Comparison of ENCODE assay signal across 9 cellular contexts in genomic region chr3:112391648-112392047, GRCh38. TPM values are rescaled to one million over a fixed set of nuclear protein-coding genes. Genes with fewer than 3 reads are reported as not detected.
DNase-seq lines count a peak whose midpoint lies in the region; ATAC-seq, FAIRE-seq and TF ChIP-seq lines count a peak whose summit lies in the region.
"Had no signal": no experiment of that assay in that cellular context is flagged by ENCODE, and none has a peak within 500 bp of the region (broad histone marks: within the 10 kb centered on the region; RNA-seq: fewer than 3 reads in every experiment).

No MANE protein-coding gene starts in this region.

- no peaks in the 10 kb centered on the region for H3K36me3 ChIP-seq in endothelial cell of umbilical vein (ENCODE audit: control insufficient read depth in 2 of 2, extremely low read depth in 1 of 2, insufficient read depth in 2 of 2, low read length in 2 of 2)
- no peaks in the 10 kb centered on the region for H3K36me3 ChIP-seq in osteoblast (ENCODE audit: insufficient read depth, low read length)

- ATAC-seq in GM21825 (IDR thresholded peaks at IDR 0.05; ENCODE audit: unreplicated experiment) (no peak), GM21576 (IDR thresholded peaks at IDR 0.05; ENCODE audit: unreplicated experiment) (no peak)

- FAIRE-seq in GM12892 (lab: Jason Lieb, UNC) (peak; percentile 84), endothelial cell of umbilical vein (lab: Jason Lieb, UNC) (no peak), HTR-8/SVneo (lab: Jason Lieb, UNC) (no peak)

- peak overlapping the region; percentile 49 for H3K9ac ChIP-seq in endothelial cell of umbilical vein (replicated peaks; ENCODE audit: extremely low read depth, insufficient read depth, low read length)

- BruUV-seq in endothelial cell of umbilical vein (replicated peaks; lab: Mats Ljungman, UMichigan) = TSS peak; percentile 79

- no peaks in the 10 kb centered on the region for H3K27me3 ChIP-seq in endothelial cell of umbilical vein (ENCODE audit: control insufficient read depth in 2 of 2, insufficient read depth in 2 of 2, low read length in 2 of 2)
- no peaks in the 10 kb centered on the region for H3K27me3 ChIP-seq in osteoblast (ENCODE audit: insufficient read depth, low read length)

- H3K4me1 ChIP-seq in endothelial cell of umbilical vein (ENCODE audit: control insufficient read depth, extremely low read depth, insufficient read depth, low read length) (peaks cover 48% of the 10 kb centered on the region), osteoblast (ENCODE audit: insufficient read depth, low read length) (peaks cover 24% of the 10 kb centered on the region)

- DNase-seq in GM12892 (ENCODE audit: insufficient read length) (no peak), Kasumi-1 (lab: John Stamatoyannopoulos, UW) (peak; percentile 52 to 68), endothelial cell of umbilical vein (ENCODE audit: low read depth, low spot score) (no peak), osteoblast (ENCODE audit: insufficient read length, low spot score, missing footprints) (no peak), HTR-8/SVneo (ENCODE audit: insufficient read length, low spot score) (no peak), NCI-H2107 treated with DMSO at 0.1 percent for 48 hours (lab: John Stamatoyannopoulos, UW; ENCODE audit: unreplicated experiment) (no peak)

- H4K20me1 ChIP-seq in endothelial cell of umbilical vein (replicated peaks; ENCODE audit: control insufficient read depth, extremely low read depth, insufficient read depth, low read length) (no peaks in the 10 kb centered on the region), osteoblast (ENCODE audit: insufficient read depth, low read length) (no peaks in the 10 kb centered on the region)

- peak overlapping the region; percentile 39 for H2AFZ ChIP-seq in endothelial cell of umbilical vein (ENCODE audit: low read depth, low read length)
- peak overlapping the region; percentile 27 for H2AFZ ChIP-seq in osteoblast (ENCODE audit: low read length)

- H3K4me2 ChIP-seq in endothelial cell of umbilical vein (ENCODE audit: insufficient read depth, low read length) (peak overlapping the region; percentile 7), osteoblast (ENCODE audit: insufficient read depth, low read length) (peak overlapping the region; percentile 63)

- no peak overlapping the region for H3K4me3 ChIP-seq in endothelial cell of umbilical vein (replicated peaks in 1 of 3; ENCODE audit: insufficient read depth in 1 of 3, low read depth in 1 of 3, low read length in 3 of 3)
- no peak overlapping the region for H3K4me3 ChIP-seq in osteoblast (ENCODE audit: insufficient read depth, low read length)

- CTCF ChIA-PET in endothelial cell of umbilical vein (lab: Charles Lee) = interaction anchor here (0.8 to 2.0 kb wide), 5 partner anchors 13 to 65 kb away, joined by 4 to 11 read pairs (median 8); partner anchors contain the start of gene CD200

- POLR2A ChIA-PET in endothelial cell of umbilical vein (lab: Charles Lee) = interaction anchor here (1.2 kb wide), 1 partner anchor 58 kb away, joined by 8 read pairs; the partner anchor contains the start of gene CD200

- intact Hi-C loops in endothelial cell of umbilical vein (cut with micrococcal nuclease) = loop anchor here (1.0 to 5.0 kb wide), 7 partner anchors 38 to 214 kb away; partner anchors contain the start of gene CD200

- TF ChIP-seq CTCF in endothelial cell of umbilical vein (IDR thresholded peaks at IDR 0.05; ENCODE audit: extremely low read depth in 1 of 2, insufficient read depth in 1 of 2, low read depth in 1 of 2, low read length in 2 of 2) (no peak), osteoblast (IDR thresholded peaks at IDR 0.05; ENCODE audit: extremely low read depth, low read depth, low read length) (no peak)

- H3K79me2 ChIP-seq in endothelial cell of umbilical vein (ENCODE audit: control insufficient read depth, insufficient read depth, low read length) = no peaks in the 10 kb centered on the region
- no peaks in the 10 kb centered on the region for H3K79me2 ChIP-seq in osteoblast (ENCODE audit: insufficient read depth, low read length)

- dilution Hi-C loops in endothelial cell of umbilical vein (cut with MboI; ENCODE audit: extremely low pct_ligation_motif_present, low sequenced_read_pairs) = no loop called here

- TF ChIP-seq POLR2A in GM12892 (IDR thresholded peaks at IDR 0.05; ENCODE audit: low read depth, low read length) (no peak), endothelial cell of umbilical vein (IDR thresholded peaks at IDR 0.05; ENCODE audit: low read depth, low read length) (no peak)

- peaks cover 3% of the 10 kb centered on the region for H3K9me3 ChIP-seq in endothelial cell of umbilical vein (replicated peaks; ENCODE audit: control insufficient read depth, insufficient read depth, low read length)
- no peaks in the 10 kb centered on the region for H3K9me3 ChIP-seq in osteoblast (ENCODE audit: low read depth, low read length)

- no peaks in the 10 kb centered on the region for H3K9me1 ChIP-seq in endothelial cell of umbilical vein (replicated peaks; ENCODE audit: control insufficient read depth, extremely low read depth, insufficient read depth, low read length)

- H3K27ac ChIP-seq in endothelial cell of umbilical vein (ENCODE audit: insufficient read depth, low read depth, low read length) (peak overlapping the region; percentile 98), osteoblast (ENCODE audit: low read depth, low read length) (peak overlapping the region; percentile 93)

TF ChIP-seq in endothelial cell of umbilical vein, 7 proteins besides CTCF, POLR2A, EP300 and RAD21:
- TF ChIP-seq JUN (IDR thresholded peaks at IDR 0.05; ENCODE audit: borderline replicate concordance, insufficient read depth, insufficient read length, low read depth) = no peak
- TF ChIP-seq EZH2 (IDR thresholded peaks at IDR 0.05; ENCODE audit: borderline replicate concordance, low read depth, low read length, severe bottlenecking) = no peak
- no peak for TF ChIP-seq POLR2AphosphoS5 (IDR thresholded peaks at IDR 0.05; ENCODE audit: insufficient read depth, low read depth, low read length)
- TF ChIP-seq FOS (IDR thresholded peaks at IDR 0.05; ENCODE audit: borderline replicate concordance, insufficient read depth, low read length) = no peak
- TF ChIP-seq MAX (IDR thresholded peaks at IDR 0.05; ENCODE audit: insufficient read depth, insufficient read length) = no peak
- no peak for TF ChIP-seq GATA2 (IDR thresholded peaks at IDR 0.05; ENCODE audit: insufficient read depth, insufficient read length, low read depth, low read length)
- TF ChIP-seq MYC (IDR thresholded peaks at IDR 0.05; ENCODE audit: low read depth, low read length) = no peak

RNA-seq across cellular contexts. Expression of gene CD200, which starts 58.7 kb away (rescaled TPM):
- polyA plus RNA-seq in GM12892 (2012; ENCODE audit: missing spikeins) = 27.2 TPM
- total RNA-seq in endothelial cell of umbilical vein (7.2 and 8.2 TPM in 2 replicates), osteoblast (1.5 and 3.3 TPM in 2 replicates)
- polyA plus RNA-seq in endothelial cell of umbilical vein = 6.9 and 8.1 TPM in 2 replicates
- 6.7 and 7.6 TPM in 2 replicates for polyA plus RNA-seq in endothelial cell of umbilical vein (2011; cell fraction: cytosol; rRNA removed)
- polyA plus RNA-seq in endothelial cell of umbilical vein (2011; cell fraction: nucleus; rRNA removed) = 9.5 and 9.8 TPM in 2 replicates
- 4.0 and 6.1 TPM in 2 replicates for polyA plus RNA-seq in endothelial cell of umbilical vein (2012)
- 8.7 and 10.5 TPM in 2 replicates for polyA minus RNA-seq in endothelial cell of umbilical vein
- polyA minus RNA-seq in endothelial cell of umbilical vein (2011; cell fraction: cytosol; rRNA and poly(A)+ RNA removed) = not detected
- 6.1 and 7.2 TPM in 2 replicates for polyA minus RNA-seq in endothelial cell of umbilical vein (2011; cell fraction: nucleus; rRNA and poly(A)+ RNA removed)
- total RNA-seq: Daoy had no signal

Comparison
In these comparisons a context has a peak if more than half of its experiments do, and no peak if none do; other contexts are left out.
1. DNase-seq: peak in Kasumi-1 (2 of 2); none in GM12892 (single experiment), endothelial cell of umbilical vein (single experiment), osteoblast (single experiment), HTR-8/SVneo (single experiment) and NCI-H2107 treated with DMSO at 0.1 percent for 48 hours (single experiment).